In genomic region chr20:32560989-32561830, GRCh38 we compare ENCODE assay signal across 11 cellular contexts. TPM values are rescaled to one million over a fixed set of nuclear protein-coding genes. Genes with fewer than 3 reads are reported as not detected.
DNase-seq lines count a peak whose midpoint lies in the region; TF ChIP-seq lines count a peak whose summit lies in the region.
"Had no signal": no experiment of that assay in that cellular context is flagged by ENCODE, and none has a peak within 500 bp of the region (broad histone marks: within the 10 kb centered on the region; RNA-seq: fewer than 3 reads in every experiment).

No MANE protein-coding gene starts in this region.

- 27% methylated on average over 13 of the region's 27 CpGs for WGBS in mammary epithelial cell (ENCODE audit: low coverage, missing lambda C conversion rate)
- 39 to 45% methylated on average over 15 to 27 of the region's 27 CpGs for WGBS in endodermal cell (ENCODE audit: insufficient coverage in 1 of 2, insufficient read length in 1 of 2), 2 experiments

- intact Hi-C loops in mammary epithelial cell (cut with micrococcal nuclease), result no loop called here
- intact Hi-C loops in MCF 10A (cut with micrococcal nuclease), result no loop called here
- intact Hi-C loops in colonic mucosa (cut with DNase I), result no loop called here

- no peak overlapping the region for H3K4me3 ChIP-seq in mammary epithelial cell (replicated peaks in 1 of 3; ENCODE audit: insufficient read depth in 1 of 3, low read depth in 2 of 3, low read length in 3 of 3)
- no peak overlapping the region for H3K4me3 ChIP-seq in endodermal cell (ENCODE audit: low read length)
- no peak overlapping the region for H3K4me3 ChIP-seq in colonic mucosa
- H3K4me3 ChIP-seq: left lung had no signal

- no peaks in the 10 kb centered on the region for H4K20me1 ChIP-seq in mammary epithelial cell (ENCODE audit: insufficient read depth, low read length)

- H2AFZ ChIP-seq in mammary epithelial cell (ENCODE audit: low read depth, low read length), result peak overlapping the region; percentile 35

- H3K27me3 Mint-ChIP-seq in MCF 10A (ENCODE audit: insufficient read depth, unreplicated experiment), result no peaks in the 10 kb centered on the region
- no peaks in the 10 kb centered on the region for H3K27me3 Mint-ChIP-seq in endodermal cell (ENCODE audit: insufficient read depth)
- H3K27me3 Mint-ChIP-seq in stimulated activated naive CD8-positive, alpha-beta T cell treated with anti-CD3 and anti-CD28 coated beads, Interleukin-15, Interleukin-2, amounts not matched to agents 100 ng/mL and 50 ng/mL, for 24 hours, result no peaks in the 10 kb centered on the region

- H3K27ac Mint-ChIP-seq in MCF 10A (ENCODE audit: low read depth, unreplicated experiment) (no peak overlapping the region), endodermal cell (peak overlapping the region; percentile 52)
- H3K27ac Mint-ChIP-seq in stimulated activated naive CD8-positive, alpha-beta T cell treated with anti-CD3 and anti-CD28 coated beads, Interleukin-15, Interleukin-2, amounts not matched to agents 100 ng/mL and 50 ng/mL, for 24 hours, result peak overlapping the region; percentile 82
- H3K27ac Mint-ChIP-seq: T-helper 2 cell treated with Interferon-gamma antibody and Interleukin-4, amounts not matched to agents 5 μg/mL and 100 μg/mL, for 36 hours had no signal

- H3K4me1 Mint-ChIP-seq in MCF 10A (ENCODE audit: insufficient read depth, unreplicated experiment) (no peaks in the 10 kb centered on the region), endodermal cell (peaks cover 31% of the 10 kb centered on the region)
- H3K4me1 Mint-ChIP-seq in stimulated activated naive CD8-positive, alpha-beta T cell treated with anti-CD3 and anti-CD28 coated beads, Interleukin-15, Interleukin-2, amounts not matched to agents 100 ng/mL and 50 ng/mL, for 24 hours (ENCODE audit: low read depth), result peaks cover 56% of the 10 kb centered on the region

- H3K36me3 ChIP-seq in mammary epithelial cell (ENCODE audit: insufficient read depth, low read length) (no peaks in the 10 kb centered on the region), endodermal cell (ENCODE audit: control insufficient read depth, insufficient read depth, low read length) (no peaks in the 10 kb centered on the region), colonic mucosa (no peaks in the 10 kb centered on the region)
- H3K36me3 ChIP-seq: left lung had no signal

- H3K4me3 Mint-ChIP-seq in MCF 10A (ENCODE audit: unreplicated experiment) (no peak overlapping the region), endodermal cell (no peak overlapping the region)
- H3K4me3 Mint-ChIP-seq in stimulated activated naive CD8-positive, alpha-beta T cell treated with anti-CD3 and anti-CD28 coated beads, Interleukin-15, Interleukin-2, amounts not matched to agents 100 ng/mL and 50 ng/mL, for 24 hours, result peak overlapping the region; percentile 30
- H3K4me3 Mint-ChIP-seq: T-helper 2 cell treated with Interferon-gamma antibody and Interleukin-4, amounts not matched to agents 5 μg/mL and 100 μg/mL, for 36 hours had no signal

- H3K27me3 ChIP-seq in mammary epithelial cell (ENCODE audit: insufficient read depth, low read length) (no peaks in the 10 kb centered on the region), endodermal cell (ENCODE audit: control insufficient read depth, insufficient read depth, low read length, poor library complexity, severe bottlenecking) (no peaks in the 10 kb centered on the region), colonic mucosa (no peaks in the 10 kb centered on the region)

- in situ Hi-C loops in mammary epithelial cell (cut with MboI; ENCODE audit: low sequenced_read_pairs in 2 of 2), result no loop called here

- H3K9me3 ChIP-seq in mammary epithelial cell (replicated peaks; ENCODE audit: insufficient read depth, low read length) (no peaks in the 10 kb centered on the region), endodermal cell (ENCODE audit: control insufficient read depth, low read length) (no peaks in the 10 kb centered on the region), colonic mucosa (no peaks in the 10 kb centered on the region)
- H3K9me3 ChIP-seq: left lung had no signal

- no peak overlapping the region for H3K4me2 ChIP-seq in mammary epithelial cell (ENCODE audit: insufficient read depth, low read depth, low read length)

- DNase-seq in mammary epithelial cell, result no peak
- no peak for DNase-seq in MCF 10A (ENCODE audit: unreplicated experiment)
- peak; percentile 76 for DNase-seq in NCI-H345 treated with DMSO at 0.1 percent for 48 hours (lab: John Stamatoyannopoulos, UW; ENCODE audit: unreplicated experiment)
- DNase-seq in endodermal cell, result peak; percentile 69
- no peak for DNase-seq in colonic mucosa
- no peak for DNase-seq in NK-92 (lab: John Stamatoyannopoulos, UW; ENCODE audit: unreplicated experiment)
- DNase-seq in COLO829 (ENCODE audit: low spot score), result no peak
- DNase-seq: NCI-H226 had no signal

- no peak for TF ChIP-seq CTCF in mammary epithelial cell (conservative IDR thresholded peaks at IDR 0.05 in 1 of 2, IDR thresholded peaks at IDR 0.05 in 1 of 2; ENCODE audit: extremely low read depth in 1 of 2, insufficient read depth in 1 of 2, low read depth in 1 of 2, low read length in 2 of 2)
- no peak for TF ChIP-seq CTCF in MCF 10A (IDR thresholded peaks at IDR 0.05; ENCODE audit: unreplicated experiment)
- TF ChIP-seq CTCF in endodermal cell (conservative IDR thresholded peaks at IDR 0.05), result no peak
- no peak for TF ChIP-seq CTCF in colonic mucosa (IDR thresholded peaks at IDR 0.05)

- POLR2A ChIA-PET in MCF 10A (lab: Yijun Ruan, JAX), result interaction anchor here (0.9 kb wide), 1 partner anchor 20 kb away, joined by 3 read pairs; no protein-coding TSS in a partner anchor

- dilution Hi-C loops in mammary epithelial cell (cut with HindIII; ENCODE audit: low sequenced_read_pairs), result no loop called here

- H3K27ac ChIP-seq in mammary epithelial cell (ENCODE audit: insufficient read depth, low read depth, low read length), result no peak overlapping the region
- peak overlapping the region; percentile 80 for H3K27ac ChIP-seq in endodermal cell (ENCODE audit: low read depth, low read length)
- H3K27ac ChIP-seq in colonic mucosa, result no peak overlapping the region
- H3K27ac ChIP-seq: left lung had no signal

- no peaks in the 10 kb centered on the region for H3K36me3 Mint-ChIP-seq in MCF 10A (ENCODE audit: insufficient read depth, unreplicated experiment)
- no peaks in the 10 kb centered on the region for H3K36me3 Mint-ChIP-seq in endodermal cell (ENCODE audit: low read depth)
- no peaks in the 10 kb centered on the region for H3K36me3 Mint-ChIP-seq in stimulated activated naive CD8-positive, alpha-beta T cell treated with anti-CD3 and anti-CD28 coated beads, Interleukin-15, Interleukin-2, amounts not matched to agents 100 ng/mL and 50 ng/mL, for 24 hours (ENCODE audit: low read depth)

- H3K4me1 ChIP-seq in mammary epithelial cell (ENCODE audit: insufficient read depth, low read length) (peaks cover 15% of the 10 kb centered on the region), endodermal cell (ENCODE audit: control insufficient read depth, insufficient read depth, low read length) (peaks cover 5% of the 10 kb centered on the region), colonic mucosa (no peaks in the 10 kb centered on the region)

- H3K9ac ChIP-seq in mammary epithelial cell (ENCODE audit: insufficient read depth, low read length), result no peak overlapping the region
- no peak overlapping the region for H3K9ac ChIP-seq in endodermal cell (ENCODE audit: extremely low read depth, low read length, poor library complexity, severe bottlenecking)
- no peak overlapping the region for H3K9ac ChIP-seq in colonic mucosa (ENCODE audit: low read depth in 2 of 2, low read length in 2 of 2)

- no peaks in the 10 kb centered on the region for H3K79me2 ChIP-seq in mammary epithelial cell (ENCODE audit: insufficient read depth, low read length)

- BruUV-seq in mammary epithelial cell (replicated peaks; lab: Mats Ljungman, UMichigan) (no TSS peak), MCF 10A (replicated peaks; lab: Mats Ljungman, UMichigan) (no TSS peak)

- CTCF ChIA-PET in mammary epithelial cell (lab: Charles Lee; ENCODE audit: low non-redundant PET), result no interaction called here
- CTCF ChIA-PET in MCF 10A (lab: Yijun Ruan, JAX), result interaction anchor here (0.7 kb wide), 1 partner anchor 16 kb away, joined by 3 read pairs; no protein-coding TSS in a partner anchor

- H3K9me3 Mint-ChIP-seq in MCF 10A (ENCODE audit: unreplicated experiment) (no peaks in the 10 kb centered on the region), endodermal cell (no peaks in the 10 kb centered on the region)
- no peaks in the 10 kb centered on the region for H3K9me3 Mint-ChIP-seq in stimulated activated naive CD8-positive, alpha-beta T cell treated with anti-CD3 and anti-CD28 coated beads, Interleukin-15, Interleukin-2, amounts not matched to agents 100 ng/mL and 50 ng/mL, for 24 hours
- H3K9me3 Mint-ChIP-seq: T-helper 2 cell treated with Interferon-gamma antibody and Interleukin-4, amounts not matched to agents 5 μg/mL and 100 μg/mL, for 36 hours had no signal

RNA-seq across cellular contexts. Expression of gene NOL4L, which starts 23.9 kb away (rescaled TPM):
- total RNA-seq in mammary epithelial cell (10 to 100 TPM in 1 of 2 donors, 1 to 10 TPM in 1; 7.3 to 18.2 TPM), MCF 10A (2022) (3.3 and 4.6 TPM in 2 replicates), endodermal cell (10 to 100 TPM; 39.6 to 50.7 TPM), colonic mucosa (10 to 100 TPM; 54.2 to 58.0 TPM)
- polyA plus RNA-seq in mammary epithelial cell, result 5.5 TPM
- 7.6 TPM for polyA minus RNA-seq in mammary epithelial cell
- 44.8 TPM for polyA plus RNA-seq in endodermal cell (2013, experiment 1 of 2)
- 45.4 TPM for polyA plus RNA-seq in endodermal cell (2013, experiment 2 of 2)

Comparison
In these comparisons a context has a peak if more than half of its experiments do, and no peak if none do; other contexts are left out.
1. DNase-seq: peak in NCI-H345 treated with DMSO at 0.1 percent for 48 hours (single experiment) and endodermal cell (single experiment); none in mammary epithelial cell (single experiment), MCF 10A (single experiment), colonic mucosa (single experiment), NK-92 (single experiment) and COLO829 (single experiment).